ENCODE assay signal across 13 cellular contexts in genomic region chr2:212968284-212969081, GRCh38.
A peak's percentile ranks its signal among the peaks of the same experiment; 100 is the strongest.
DNase-seq lines count a peak whose midpoint lies in the region; ATAC-seq, FAIRE-seq and TF ChIP-seq lines count a peak whose summit lies in the region.
"Had no signal": no experiment of that assay in that cellular context is flagged by ENCODE, and none has a peak within 500 bp of the region (broad histone marks: within the 10 kb centered on the region; RNA-seq: fewer than 3 reads in every experiment).

No MANE protein-coding gene starts in this region.

- SMC1A ChIA-PET in GM12878 (lab: Charles Lee; ENCODE audit: uncharacterized antibody, unreplicated experiment) = interaction anchor here (0.7 to 2.3 kb wide), 16 partner anchors 11 to 191 kb away, joined by 3 to 13 read pairs (median 3); no protein-coding TSS in a partner anchor

- RAD21 ChIA-PET in GM12878 (lab: Charles Lee; ENCODE audit: unreplicated experiment) = interaction anchor here (0.9 to 1.2 kb wide), 2 partner anchors 50 to 274 kb away, joined by 3 read pairs; no protein-coding TSS in a partner anchor

- no peaks in the 10 kb centered on the region for H3K4me1 ChIP-seq in GM12878 (ENCODE audit: control insufficient read depth, insufficient read depth, low read length)
- H3K4me1 ChIP-seq: BLaER1, transverse colon had no signal

- no peaks in the 10 kb centered on the region for H3K79me2 ChIP-seq in GM12878 (ENCODE audit: control insufficient read depth, insufficient read depth, low read length)

- peak; percentile 72 for ATAC-seq in GM19035 (IDR thresholded peaks at IDR 0.05; ENCODE audit: unreplicated experiment)
- peak; percentile 72 for ATAC-seq in HG03095 (IDR thresholded peaks at IDR 0.05; ENCODE audit: unreplicated experiment)
- peak; percentile 71 for ATAC-seq in GM12878

- no peak overlapping the region for H3K4me3 ChIP-seq in GM12878
- H3K4me3 ChIP-seq: BLaER1, transverse colon had no signal

- no peak for TF ChIP-seq RAD21 in GM12878 (IDR thresholded peaks at IDR 0.05; ENCODE audit: insufficient read depth, low read depth, low read length)

- H3K27me3 ChIP-seq in GM12878 (replicated peaks in 1 of 2; ENCODE audit: control insufficient read depth in 2 of 2, insufficient read depth in 2 of 2, low read length in 1 of 2) = no peaks in the 10 kb centered on the region
- H3K27me3 ChIP-seq: BLaER1, transverse colon had no signal

- H4K20me1 ChIP-seq in GM12878 (ENCODE audit: control insufficient read depth, insufficient read depth) = no peaks in the 10 kb centered on the region
- H4K20me1 ChIP-seq: BLaER1 had no signal

- TF ChIP-seq EP300 in GM12878 (IDR thresholded peaks at IDR 0.05; ENCODE audit: borderline replicate concordance in 1 of 2, control insufficient read depth in 1 of 2, low read depth in 2 of 2, low read length in 2 of 2) = no peak

- H3K27ac ChIP-seq in GM12878 (ENCODE audit: control insufficient read depth, insufficient read depth) = peak overlapping the region; percentile 8; the same call in 1 of the 2 replicates
- H3K27ac ChIP-seq: BLaER1, transverse colon had no signal

- H2AFZ ChIP-seq in GM12878 (ENCODE audit: control insufficient read depth, low read depth, low read length) = no peak overlapping the region; the same call in 1 of the 2 replicates

- DNase-seq in EH (ENCODE audit: low read depth) (peak; percentile 30), GM12878 (ENCODE audit: low read depth, low spot score) (no peak), NCI-H2107 treated with DMSO at 0.1 percent for 48 hours (lab: John Stamatoyannopoulos, UW; ENCODE audit: unreplicated experiment) (no peak), hypothalamus (lab: John Stamatoyannopoulos, UW) (no peak), frontal cortex (ENCODE audit: low spot score in 2 of 2) (no peak), A172 (ENCODE audit: low spot score) (no peak)
- DNase-seq: kidney; NCI-H1105 treated with DMSO at 0.1 percent for 48 hours; stimulated activated CD4-positive, alpha-beta T cell treated with anti-CD3 and anti-CD28 coated beads, Interleukin-4, amount 100 ng/mL, for 4 hours; transverse colon had no signal

- H3K36me3 ChIP-seq in GM12878 (ENCODE audit: control insufficient read depth in 2 of 2, insufficient read depth in 2 of 2, low read length in 1 of 2) = peaks cover 3 to 9% of the 10 kb centered on the region in 2 experiments; a peak in 3 of 4 replicates
- H3K36me3 ChIP-seq: BLaER1, transverse colon had no signal

- no peaks in the 10 kb centered on the region for H3K9me3 ChIP-seq in GM12878 (replicated peaks; ENCODE audit: control insufficient read depth, insufficient read depth, low read length)
- H3K9me3 ChIP-seq: BLaER1, transverse colon had no signal

- H3K9ac ChIP-seq in GM12878 (ENCODE audit: control insufficient read depth, insufficient read depth, low read length) = no peak overlapping the region
- H3K9ac ChIP-seq: BLaER1 had no signal

- CTCF ChIA-PET in GM12878 (lab: Yijun Ruan, JAX) = interaction anchor here (0.9 to 1.5 kb wide), 4 partner anchors 11 to 195 kb away, joined by 3 to 4 read pairs (median 4); no protein-coding TSS in a partner anchor

- POLR2A ChIA-PET in GM12878 (lab: Charles Lee) = interaction anchor here (0.7 kb wide), 1 partner anchor 39 kb away, joined by 3 read pairs; no protein-coding TSS in a partner anchor

- WGBS in GM12878 (ENCODE audit: insufficient coverage, insufficient replicate concordance, low lambda C conversion rate, missing lambda C conversion rate) = 2% methylated on average over 4 of the region's 4 CpGs

- in situ Hi-C loops in GM12878 (cut with MboI) = no loop called here

- no peak overlapping the region for H3K4me2 ChIP-seq in GM12878 (ENCODE audit: control insufficient read depth, insufficient read depth)
- H3K4me2 ChIP-seq: BLaER1 had no signal

- no peak for TF ChIP-seq CTCF in GM12878 (IDR thresholded peaks at IDR 0.05 in 2 of 3, conservative IDR thresholded peaks at IDR 0.05 in 1 of 3; ENCODE audit: control insufficient read depth in 2 of 3, extremely low read depth in 1 of 3, insufficient read depth in 1 of 3, low read depth in 3 of 3, low read length in 3 of 3)

- no peak for FAIRE-seq in GM12878 (lab: Jason Lieb, UNC)
- FAIRE-seq in frontal cortex (lab: Jason Lieb, UNC) = no peak
- FAIRE-seq: kidney had no signal

- BruUV-seq in GM12878 (replicated peaks; lab: Mats Ljungman, UMichigan) = no TSS peak

- TF ChIP-seq POLR2A in GM12878 (IDR thresholded peaks at IDR 0.05; ENCODE audit: low read depth, low read length) = no peak

- intact Hi-C loops in GM12878 (cut with micrococcal nuclease; ENCODE audit: unreplicated experiment) = no loop called here

TF ChIP-seq in GM12878, 131 proteins besides CTCF, POLR2A, EP300 and RAD21:
- TF ChIP-seq REST (IDR thresholded peaks at IDR 0.05; ENCODE audit: low read depth, low read length) = no peak
- TF ChIP-seq JUNB (IDR thresholded peaks at IDR 0.05) = peak; percentile 29
